In the genomic region with DNA sequence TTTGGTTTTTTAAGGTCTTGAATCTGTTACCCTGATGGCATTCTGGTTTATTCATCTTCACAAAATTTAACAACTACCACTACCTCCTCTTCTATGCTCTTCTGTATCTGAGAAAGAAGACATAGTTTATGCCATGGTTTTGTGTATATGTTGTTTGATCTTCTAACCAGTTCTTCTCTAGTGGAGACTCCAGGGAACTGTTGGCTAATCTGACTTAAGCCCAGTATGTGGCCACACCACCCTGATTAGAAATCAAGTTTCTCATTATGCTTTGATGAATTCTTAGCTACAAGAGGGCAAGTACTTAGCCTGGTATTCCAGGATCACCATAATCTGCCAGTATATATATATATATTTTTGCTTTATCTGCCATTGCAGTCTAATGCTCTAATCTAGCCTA, we compare ENCODE assay signal across 20 cellular contexts.
"Had no signal": no experiment of that assay in that cellular context is flagged by ENCODE, and none has a peak within 500 bp of the region (broad histone marks: within the 10 kb centered on the region; RNA-seq: fewer than 3 reads in every experiment).

No MANE protein-coding gene starts in this region.

- ATAC-seq: activated T-cell treated with anti-CD3 and anti-CD28 coated beads, Interleukin-2, amount 50 U/mL, for 4 hours; heart right ventricle; left lobe of liver; naive thymus-derived CD8-positive, alpha-beta T cell; stimulated activated naive CD8-positive, alpha-beta T cell treated with anti-CD3 and anti-CD28 coated beads, Interleukin-15, Interleukin-2, amounts not matched to agents 100 U/mL and 50 U/mL, for 24 hours had no signal

- H3K36me3 ChIP-seq: ovary, prostate gland had no signal

- H3K27ac Mint-ChIP-seq: activated CD4-positive, alpha-beta T cell treated with anti-CD3 and anti-CD28 coated beads, Interleukin-2, amount 10 ng/mL, durations not matched to agents 7 days and 5 days; activated naive CD4-positive, alpha-beta T cell treated with anti-CD3 and anti-CD28 coated beads for 36 hours; brain had no signal

- H3K9me3 ChIP-seq: heart right ventricle, ovary, prostate gland, upper lobe of left lung had no signal

- H3K27me3 ChIP-seq: heart right ventricle, ovary, upper lobe of left lung had no signal

- H3K27me3 Mint-ChIP-seq: activated CD4-positive, alpha-beta T cell treated with anti-CD3 and anti-CD28 coated beads, Interleukin-2, amount 10 ng/mL, durations not matched to agents 7 days and 5 days; brain; dendritic cell treated with granulocyte-macrophage colony-stimulating factor and Interleukin-4, amounts not matched to agents 40 ng/mL and 50 ng/mL, for 4 days; naive thymus-derived CD8-positive, alpha-beta T cell had no signal

- H3K27ac ChIP-seq: heart right ventricle, ovary, prostate gland, upper lobe of left lung, VCaP had no signal

- H3K4me3 Mint-ChIP-seq: activated CD4-positive, alpha-beta T cell treated with anti-CD3 and anti-CD28 coated beads, Interleukin-2, amount 10 ng/mL, durations not matched to agents 7 days and 5 days; activated naive CD4-positive, alpha-beta T cell treated with anti-CD3 and anti-CD28 coated beads for 36 hours; activated T-cell treated with anti-CD3 and anti-CD28 coated beads, Interleukin-2, amount 50 U/mL, for 4 hours; brain; dendritic cell treated with granulocyte-macrophage colony-stimulating factor and Interleukin-4, amounts not matched to agents 40 ng/mL and 50 ng/mL, for 4 days; naive thymus-derived CD8-positive, alpha-beta T cell had no signal

- H3K4me3 ChIP-seq: heart right ventricle, lung, ovary, prostate gland, upper lobe of left lung had no signal

- DNase-seq: activated CD4-positive, alpha-beta T cell treated with anti-CD3 and anti-CD28 coated beads, Interleukin-2, amount 10 ng/mL, durations not matched to agents 7 days and 5 days; activated CD4-positive, CD25-positive, alpha-beta regulatory T cell treated with anti-CD3 and anti-CD28 coated beads, Interleukin-2, amount 50 U/mL, for 72 hours; activated naive CD4-positive, alpha-beta T cell treated with anti-CD3 and anti-CD28 coated beads for 36 hours; activated T-cell treated with anti-CD3 and anti-CD28 coated beads, Interleukin-2, amount 50 U/mL, for 4 hours; aorta; effector CD4-positive, alpha-beta T cell; foreskin fibroblast; heart right ventricle; naive thymus-derived CD8-positive, alpha-beta T cell; ovary; stimulated activated CD4-positive, alpha-beta T cell treated with anti-CD3 and anti-CD28 coated beads, Interleukin-4, amount 100 ng/mL, for 24 hours; stimulated activated naive CD8-positive, alpha-beta T cell treated with anti-CD3 and anti-CD28 coated beads, Interleukin-15, Interleukin-2, amounts not matched to agents 100 U/mL and 50 U/mL, for 24 hours; SW 1271; upper lobe of left lung had no signal

- H3K9me3 Mint-ChIP-seq: activated naive CD4-positive, alpha-beta T cell treated with anti-CD3 and anti-CD28 coated beads for 36 hours; activated T-cell treated with anti-CD3 and anti-CD28 coated beads, Interleukin-2, amount 50 U/mL, for 4 hours; brain; dendritic cell treated with granulocyte-macrophage colony-stimulating factor and Interleukin-4, amounts not matched to agents 40 ng/mL and 50 ng/mL, for 4 days; naive thymus-derived CD8-positive, alpha-beta T cell had no signal

- H3K4me1 ChIP-seq: prostate gland, upper lobe of left lung had no signal
